Comparison of ENCODE assay signal across 9 cellular contexts in genomic region chr12:130714591-130715149, GRCh38. TPM values are rescaled to one million over a fixed set of nuclear protein-coding genes. Genes with fewer than 3 reads are reported as not detected.
DNase-seq lines count a peak whose midpoint lies in the region; ATAC-seq and TF ChIP-seq lines count a peak whose summit lies in the region.
"Had no signal": no experiment of that assay in that cellular context is flagged by ENCODE, and none has a peak within 500 bp of the region (broad histone marks: within the 10 kb centered on the region; RNA-seq: fewer than 3 reads in every experiment).

No MANE protein-coding gene starts in this region.

- peaks cover 52% of the 10 kb centered on the region for H3K27me3 ChIP-seq in H7 (ENCODE audit: control insufficient read depth, insufficient read depth, low read length)

- TF ChIP-seq CTCF in lower leg skin (IDR thresholded peaks at IDR 0.05), result no peak

- no peaks in the 10 kb centered on the region for H3K36me3 Mint-ChIP-seq in stimulated activated effector memory CD8-positive, alpha-beta T cell treated with anti-CD3 and anti-CD28 coated beads, Interleukin-12 subunit alpha, Interleukin-12 subunit beta, amount 100 ng/mL, for 72 hours

- ATAC-seq in SK-N-SH treated with all-trans-retinoic acid at 6 μM for 48 hours (peak; percentile 42; the same call in 2 of the 3 replicates), HG02981 (IDR thresholded peaks at IDR 0.05; ENCODE audit: unreplicated experiment) (no peak)
- ATAC-seq in stimulated activated effector memory CD8-positive, alpha-beta T cell treated with anti-CD3 and anti-CD28 coated beads, Interleukin-12 subunit alpha, Interleukin-12 subunit beta, amount 100 ng/mL, for 72 hours, result peak; percentile 9

- H3K9me3 Mint-ChIP-seq in stimulated activated effector memory CD8-positive, alpha-beta T cell treated with anti-CD3 and anti-CD28 coated beads, Interleukin-12 subunit alpha, Interleukin-12 subunit beta, amount 100 ng/mL, for 72 hours, result peaks cover 5% of the 10 kb centered on the region

- peaks cover 22% of the 10 kb centered on the region for H3K4me1 Mint-ChIP-seq in stimulated activated effector memory CD8-positive, alpha-beta T cell treated with anti-CD3 and anti-CD28 coated beads, Interleukin-12 subunit alpha, Interleukin-12 subunit beta, amount 100 ng/mL, for 72 hours

- TF ChIP-seq POLR2A in lower leg skin (IDR thresholded peaks at IDR 0.05), result no peak

- peak overlapping the region; percentile 32 for H3K4me3 Mint-ChIP-seq in stimulated activated effector memory CD8-positive, alpha-beta T cell treated with anti-CD3 and anti-CD28 coated beads, Interleukin-12 subunit alpha, Interleukin-12 subunit beta, amount 100 ng/mL, for 72 hours

- DNase-seq in H7 (peak; percentile 62), lower leg skin (ENCODE audit: low spot score in 2 of 2) (peak in 1 of 2 donors; percentile 82), HuH-7 (ENCODE audit: low spot score) (no peak), mucosa of gallbladder (ENCODE audit: low spot score) (no peak)
- DNase-seq in stimulated activated effector memory CD8-positive, alpha-beta T cell treated with anti-CD3 and anti-CD28 coated beads, Interleukin-12 subunit alpha, Interleukin-12 subunit beta, amount 100 ng/mL, for 72 hours (ENCODE audit: low spot score in 2 of 2), result no peak
- DNase-seq: activated T-cell treated with anti-CD3 and anti-CD28 coated beads for 4 hours, NCI-H1105 treated with DMSO at 0.1 percent for 48 hours had no signal

- intact Hi-C loops in lower leg skin (cut with DNase I; ENCODE audit: low total_unique reads), result no loop called here

- H3K4me3 ChIP-seq in H7 (ENCODE audit: insufficient read depth, low read depth, low read length) (peak overlapping the region; percentile 60; the same call in 1 of the 2 replicates), lower leg skin (ENCODE audit: low read depth, poor library complexity, severe bottlenecking) (peak overlapping the region; percentile 10)

- no peak overlapping the region for H3K27ac Mint-ChIP-seq in stimulated activated effector memory CD8-positive, alpha-beta T cell treated with anti-CD3 and anti-CD28 coated beads, Interleukin-12 subunit alpha, Interleukin-12 subunit beta, amount 100 ng/mL, for 72 hours

- WGBS in lower leg skin, 2 donors, result 1 to 2% methylated on average over 12 to 14 of the region's 20 CpGs

- no peaks in the 10 kb centered on the region for H3K36me3 ChIP-seq in H7 (replicated peaks; ENCODE audit: control insufficient read depth, insufficient read depth, low read length)

TF ChIP-seq in SK-N-SH treated with all-trans-retinoic acid at 6 μM for 48 hours, 23 proteins besides CTCF, POLR2A, EP300 and RAD21:
- TF ChIP-seq CSRNP3 (CRISPR knock-in tag; IDR thresholded peaks at IDR 0.05) (no peak), ZFP30 (CRISPR knock-in tag; IDR thresholded peaks at IDR 0.05) (no peak), CSDC2 (CRISPR knock-in tag; IDR thresholded peaks at IDR 0.05) (no peak), ZNF565 (CRISPR knock-in tag; conservative IDR thresholded peaks at IDR 0.05; ENCODE audit: low read depth) (no peak), ISL1 (CRISPR knock-in tag; IDR thresholded peaks at IDR 0.05) (no peak), OSR1 (CRISPR knock-in tag; IDR thresholded peaks at IDR 0.05) (no peak), TOX (CRISPR knock-in tag; IDR thresholded peaks at IDR 0.05; ENCODE audit: borderline replicate concordance) (no peak), POU6F1 (CRISPR knock-in tag; IDR thresholded peaks at IDR 0.05; ENCODE audit: borderline replicate concordance, low read depth) (no peak), PPARA (CRISPR knock-in tag; IDR thresholded peaks at IDR 0.05; ENCODE audit: borderline replicate concordance) (no peak), ESRRG (CRISPR knock-in tag; IDR thresholded peaks at IDR 0.05) (no peak), CREB5 (CRISPR knock-in tag; IDR thresholded peaks at IDR 0.05; ENCODE audit: low read depth) (no peak), TSHZ2 (CRISPR knock-in tag; IDR thresholded peaks at IDR 0.05) (no peak), PATZ1 (CRISPR knock-in tag; IDR thresholded peaks at IDR 0.05; ENCODE audit: borderline replicate concordance) (no peak), ZC3H10 (CRISPR knock-in tag; IDR thresholded peaks at IDR 0.05) (no peak), ZNF8 (CRISPR knock-in tag; IDR thresholded peaks at IDR 0.05) (no peak)

RNA-seq across cellular contexts. Expression of gene RIMBP2, which starts 1.4 kb away (rescaled TPM):
- 1.2 and 2.1 TPM in 2 replicates for total RNA-seq in H7 (2014; rRNA removed; shearing (Covaris generic))
- total RNA-seq in lower leg skin, result 1 to 10 TPM; 1.5 to 5.3 (median 2.7) TPM
- total RNA-seq in mucosa of gallbladder, result 1.3 TPM
